In genomic region chr13:20664304-20664703, GRCh38 we compare ENCODE assay signal across 18 cellular contexts. TPM values are rescaled to one million over a fixed set of nuclear protein-coding genes. Genes with fewer than 3 reads are reported as not detected.
DNase-seq lines count a peak whose midpoint lies in the region; ATAC-seq lines count a peak whose summit lies in the region.
"Had no signal": no experiment of that assay in that cellular context is flagged by ENCODE, and none has a peak within 500 bp of the region (broad histone marks: within the 10 kb centered on the region; RNA-seq: fewer than 3 reads in every experiment).

No MANE protein-coding gene starts in this region.

- POLR2A ChIA-PET in naive thymus-derived CD8-positive, alpha-beta T cell (lab: Charles Lee): no interaction called here

- H3K27me3 Mint-ChIP-seq in activated CD4-positive, alpha-beta T cell treated with anti-CD3 and anti-CD28 coated beads, Interleukin-2, amount 10 ng/mL, durations not matched to agents 24 days and 14 days: peaks cover 1% of the 10 kb centered on the region
- no peaks in the 10 kb centered on the region for H3K27me3 Mint-ChIP-seq in T-helper 17 cell
- no peaks in the 10 kb centered on the region for H3K27me3 Mint-ChIP-seq in naive thymus-derived CD8-positive, alpha-beta T cell
- H3K27me3 Mint-ChIP-seq: CD4-positive, alpha-beta memory T cell had no signal

- in situ Hi-C loops in KBM-7 (cut with MboI; ENCODE audit: low pct_unique_long_range_greater_than_20kb, low sequenced_read_pairs): no loop called here

- no peaks in the 10 kb centered on the region for H3K9me3 ChIP-seq in T-helper 17 cell (ENCODE audit: control insufficient read depth, low read length, poor library complexity, severe bottlenecking)
- H3K9me3 ChIP-seq: BE2C had no signal

- no peaks in the 10 kb centered on the region for H3K4me1 Mint-ChIP-seq in activated CD4-positive, alpha-beta T cell treated with anti-CD3 and anti-CD28 coated beads, Interleukin-2, amount 10 ng/mL, durations not matched to agents 24 days and 14 days
- H3K4me1 Mint-ChIP-seq in T-helper 17 cell: peaks cover 2% of the 10 kb centered on the region
- H3K4me1 Mint-ChIP-seq in naive thymus-derived CD8-positive, alpha-beta T cell: peaks cover 0 to 2% (median 0%) of the 10 kb centered on the region in 4 donors
- H3K4me1 Mint-ChIP-seq: CD4-positive, alpha-beta memory T cell had no signal

- DNase-seq in activated CD4-positive, alpha-beta T cell treated with anti-CD3 and anti-CD28 coated beads, Interleukin-2, amount 10 ng/mL, durations not matched to agents 24 days and 14 days: peak; percentile 27
- no peak for DNase-seq in activated CD4-positive, alpha-beta T cell treated with anti-CD3 and anti-CD28 coated beads, Interleukin-2, amount 50 U/mL, for 1 hour
- DNase-seq in T-helper 17 cell (no peak), globus pallidus (ENCODE audit: low spot score) (peak; percentile 48), putamen (ENCODE audit: low spot score) (peak; percentile 40), NCI-H2029 treated with DMSO at 0.1 percent for 48 hours (lab: John Stamatoyannopoulos, UW) (no peak), KBM-7 (no peak)
- no peak for DNase-seq in naive thymus-derived CD8-positive, alpha-beta T cell
- DNase-seq: BE2C; CD4-positive, alpha-beta memory T cell; COR-L47; DMS153; DMS79 treated with DMSO at 0.1 percent for 48 hours; EL; GDM1; GM23248 had no signal

- H3K9me3 Mint-ChIP-seq in activated CD4-positive, alpha-beta T cell treated with anti-CD3 and anti-CD28 coated beads, Interleukin-2, amount 10 ng/mL, durations not matched to agents 24 days and 14 days: no peaks in the 10 kb centered on the region
- H3K9me3 Mint-ChIP-seq in naive thymus-derived CD8-positive, alpha-beta T cell: no peaks in the 10 kb centered on the region
- H3K9me3 Mint-ChIP-seq: CD4-positive, alpha-beta memory T cell had no signal

- no peak overlapping the region for H3K4me3 Mint-ChIP-seq in activated CD4-positive, alpha-beta T cell treated with anti-CD3 and anti-CD28 coated beads, Interleukin-2, amount 10 ng/mL, durations not matched to agents 24 days and 14 days
- H3K4me3 Mint-ChIP-seq in T-helper 17 cell: no peak overlapping the region
- H3K4me3 Mint-ChIP-seq in naive thymus-derived CD8-positive, alpha-beta T cell: no peak overlapping the region
- H3K4me3 Mint-ChIP-seq: CD4-positive, alpha-beta memory T cell had no signal

- no peak overlapping the region for H3K27ac Mint-ChIP-seq in activated CD4-positive, alpha-beta T cell treated with anti-CD3 and anti-CD28 coated beads, Interleukin-2, amount 10 ng/mL, durations not matched to agents 24 days and 14 days
- peak overlapping the region; percentile 14 for H3K27ac Mint-ChIP-seq in T-helper 17 cell
- no peak overlapping the region for H3K27ac Mint-ChIP-seq in naive thymus-derived CD8-positive, alpha-beta T cell
- H3K27ac Mint-ChIP-seq: CD4-positive, alpha-beta memory T cell had no signal

- ATAC-seq in T-helper 17 cell: no peak
- no peak for ATAC-seq in naive thymus-derived CD8-positive, alpha-beta T cell
- ATAC-seq: HCT116, HepG2 had no signal

- H3K36me3 Mint-ChIP-seq in activated CD4-positive, alpha-beta T cell treated with anti-CD3 and anti-CD28 coated beads, Interleukin-2, amount 10 ng/mL, durations not matched to agents 24 days and 14 days (ENCODE audit: low read depth): no peaks in the 10 kb centered on the region
- peaks cover 11% of the 10 kb centered on the region for H3K36me3 Mint-ChIP-seq in T-helper 17 cell (ENCODE audit: low read depth)
- H3K36me3 Mint-ChIP-seq in naive thymus-derived CD8-positive, alpha-beta T cell: peaks cover 13 to 45% (median 18%) of the 10 kb centered on the region in 3 donors

- intact Hi-C loops in activated CD4-positive, alpha-beta T cell treated with anti-CD3 and anti-CD28 coated beads, Interleukin-2, amount 10 ng/mL, durations not matched to agents 24 days and 14 days (cut with micrococcal nuclease): no loop called here

RNA-seq across cellular contexts. Expression of gene IL17D, which starts 39.2 kb away (rescaled TPM):
- total RNA-seq in activated CD4-positive, alpha-beta T cell treated with anti-CD3 and anti-CD28 coated beads, Interleukin-2, amount 10 ng/mL, durations not matched to agents 24 days and 14 days: 0.28 TPM in 1 of 2 replicates, not detected in the other
- under 1 TPM in 1 of 2 donors, not detected in 1; 0.15 TPM for total RNA-seq in T-helper 17 cell
- under 1 TPM; 0.22 to 0.26 TPM for total RNA-seq in naive thymus-derived CD8-positive, alpha-beta T cell
- polyA plus RNA-seq in naive thymus-derived CD8-positive, alpha-beta T cell: under 1 TPM; 0.11 to 0.50 (median 0.16) TPM
- total RNA-seq: CD4-positive, alpha-beta memory T cell had no signal
- polyA plus RNA-seq: CD4-positive, alpha-beta memory T cell had no signal

Comparison
In these comparisons a context has a peak if more than half of its experiments do, and no peak if none do; other contexts are left out.
1. DNase-seq: peak in activated CD4-positive, alpha-beta T cell treated with anti-CD3 and anti-CD28 coated beads, Interleukin-2, amount 10 ng/mL, durations not matched to agents 24 days and 14 days (single experiment), globus pallidus (single experiment) and putamen (single experiment); none in activated CD4-positive, alpha-beta T cell treated with anti-CD3 and anti-CD28 coated beads, Interleukin-2, amount 50 U/mL, for 1 hour (single experiment), T-helper 17 cell (0 of 3), NCI-H2029 treated with DMSO at 0.1 percent for 48 hours (single experiment), naive thymus-derived CD8-positive, alpha-beta T cell (0 of 10) and KBM-7 (single experiment).